Comparison of ENCODE assay signal across 22 cellular contexts in genomic region chr17:49610883-49611584, GRCh38. TPM values are rescaled to one million over a fixed set of nuclear protein-coding genes. Genes with fewer than 3 reads are reported as not detected.
DNase-seq lines count a peak whose midpoint lies in the region; ATAC-seq, FAIRE-seq and TF ChIP-seq lines count a peak whose summit lies in the region.
"Had no signal": no experiment of that assay in that cellular context is flagged by ENCODE, and none has a peak within 500 bp of the region (broad histone marks: within the 10 kb centered on the region; RNA-seq: fewer than 3 reads in every experiment).

No MANE protein-coding gene starts in this region.

- H3K4me1 Mint-ChIP-seq in CD14-positive monocyte = peaks cover 18% of the 10 kb centered on the region

- no peak overlapping the region for H3K27ac ChIP-seq in K562 (ENCODE audit: extremely low read depth, low read depth, low read length)
- H3K27ac ChIP-seq in liver (ENCODE audit: low read depth in 1 of 2, low read length in 2 of 2) = no peak overlapping the region
- H3K27ac ChIP-seq in gastrocnemius medialis = peak overlapping the region; percentile 3 to 58 (median 20)
- H3K27ac ChIP-seq: colonic mucosa, epithelial cell of prostate had no signal

- no peak overlapping the region for H3K4me3 Mint-ChIP-seq in CD14-positive monocyte
- H3K4me3 Mint-ChIP-seq: immature natural killer cell had no signal

- no peak overlapping the region for H2AFZ ChIP-seq in K562 (ENCODE audit: low read depth, low read length)

- DNase-seq in CD14-positive monocyte (ENCODE audit: low spot score) (no peak), K562 (ENCODE audit: extremely low read depth in 1 of 4, low spot score in 3 of 4) (no peak), gastrocnemius medialis (no peak), SKM-1 (lab: John Stamatoyannopoulos, UW; ENCODE audit: unreplicated experiment) (no peak), medulla oblongata (ENCODE audit: extremely low spot score) (no peak), GDM1 (lab: John Stamatoyannopoulos, UW) (no peak)
- DNase-seq: activated CD4-positive, alpha-beta T cell treated with anti-CD3 and anti-CD28 coated beads, Interleukin-2, amount 50 U/mL, for 4 hours; anterior cingulate cortex; Calu3; colonic mucosa; GOT3; immature natural killer cell; Kasumi-1; NCI-H1417 treated with DMSO at 0.1 percent for 48 hours had no signal

- H4K20me1 ChIP-seq in K562 (replicated peaks; ENCODE audit: control insufficient read depth, insufficient read depth, low read length) = no peaks in the 10 kb centered on the region

- TF ChIP-seq RAD21 in K562 (CRISPR knock-in tag; conservative IDR thresholded peaks at IDR 0.05 in 1 of 2, IDR thresholded peaks at IDR 0.05 in 1 of 2) (no peak), liver (IDR thresholded peaks at IDR 0.05) (peak; percentile 35 to 43)

- no peak for TF ChIP-seq EP300 in K562 (IDR thresholded peaks at IDR 0.05; ENCODE audit: low read length)

- H3K27me3 ChIP-seq in K562 (ENCODE audit: control insufficient read depth in 2 of 2, insufficient read depth in 2 of 2, low read length in 2 of 2) (no peaks in the 10 kb centered on the region), liver (ENCODE audit: control insufficient read depth in 4 of 4, insufficient read depth in 4 of 4, low read length in 3 of 4) (no peaks in the 10 kb centered on the region), gastrocnemius medialis (no peaks in the 10 kb centered on the region)
- H3K27me3 ChIP-seq: colonic mucosa had no signal

- CTCF ChIA-PET in K562 (lab: Yijun Ruan, JAX; ENCODE audit: low intra/inter-chr PET ratio) = no interaction called here

- H3K36me3 Mint-ChIP-seq in CD14-positive monocyte = peaks cover 60 to 88% of the 10 kb centered on the region in 2 donors

- H3K79me2 ChIP-seq in K562 (ENCODE audit: control insufficient read depth, insufficient read depth, low read length) = no peaks in the 10 kb centered on the region

- WGBS in K562 (ENCODE audit: insufficient coverage, low coverage, missing lambda C conversion rate) = 91% methylated on average over 5 of the region's 5 CpGs
- 31% methylated on average over 5 of the region's 5 CpGs for WGBS in liver

- no peaks in the 10 kb centered on the region for H3K4me1 ChIP-seq in K562 (replicated peaks in 1 of 2; ENCODE audit: control insufficient read depth in 2 of 2, insufficient read depth in 2 of 2, low read length in 2 of 2)
- peaks cover 6 to 29% (median 22%) of the 10 kb centered on the region in 4 donors for H3K4me1 ChIP-seq in liver (ENCODE audit: control insufficient read depth in 4 of 4, insufficient read depth in 4 of 4, low read length in 3 of 4)
- peaks cover 32 to 39% of the 10 kb centered on the region in 2 donors for H3K4me1 ChIP-seq in gastrocnemius medialis
- H3K4me1 ChIP-seq: colonic mucosa had no signal

- no peaks in the 10 kb centered on the region for H3K9me1 ChIP-seq in K562 (ENCODE audit: control insufficient read depth, insufficient read depth, low read length)

- intact Hi-C loops in CD14-positive monocyte (cut with micrococcal nuclease) = loop anchor here in 1 of 2 donors (10.0 kb wide), 1 partner anchor 84 kb away; no protein-coding TSS in a partner anchor
- intact Hi-C loops in K562 (cut with micrococcal nuclease) = no loop called here
- intact Hi-C loops in gastrocnemius medialis (cut with DNase I; ENCODE audit: low total_unique reads) = loop anchor here (5.0 kb wide), 1 partner anchor 34 kb away; the partner anchor contains the start of gene NXPH3

- peaks cover 74% of the 10 kb centered on the region for H3K36me3 ChIP-seq in K562 (ENCODE audit: control insufficient read depth, insufficient read depth, low read length)
- peaks cover 0 to 27% (median 23%) of the 10 kb centered on the region in 4 donors for H3K36me3 ChIP-seq in liver (ENCODE audit: control insufficient read depth in 4 of 4, insufficient read depth in 3 of 4, low read depth in 1 of 4, low read length in 3 of 4)
- peaks cover 0 to 53% of the 10 kb centered on the region in 2 donors for H3K36me3 ChIP-seq in gastrocnemius medialis
- H3K36me3 ChIP-seq: colonic mucosa had no signal

- no peaks in the 10 kb centered on the region for H3K9me3 Mint-ChIP-seq in CD14-positive monocyte
- H3K9me3 Mint-ChIP-seq: immature natural killer cell had no signal

- H3K27ac Mint-ChIP-seq in CD14-positive monocyte = peak overlapping the region; percentile 40 to 88 (median 70)

- in situ Hi-C loops in K562 (cut with MboI) (no loop called here), gastrocnemius medialis (cut with MboI; ENCODE audit: low sequenced_read_pairs in 4 of 4) (no loop called here)

- TF ChIP-seq CTCF in CD14-positive monocyte (IDR thresholded peaks at IDR 0.05) = no peak
- TF ChIP-seq CTCF in K562 (IDR thresholded peaks at IDR 0.05 in 2 of 3, conservative IDR thresholded peaks at IDR 0.05 in 1 of 3; ENCODE audit: insufficient read depth in 2 of 3, low read depth in 1 of 3, low read length in 3 of 3) = no peak
- TF ChIP-seq CTCF in liver (IDR thresholded peaks at IDR 0.05; ENCODE audit: low read depth, low read length, missing input control) = no peak
- no peak for TF ChIP-seq CTCF in gastrocnemius medialis (IDR thresholded peaks at IDR 0.05 in 4 of 5, conservative IDR thresholded peaks at IDR 0.05 in 1 of 5)

- H3K4me2 ChIP-seq in K562 (ENCODE audit: insufficient read depth, low read length) = no peak overlapping the region
- H3K4me2 ChIP-seq: smooth muscle cell had no signal

- ATAC-seq in K562 = no peak
- ATAC-seq in gastrocnemius medialis = no peak
- no peak for ATAC-seq in GM19023 (IDR thresholded peaks at IDR 0.05; ENCODE audit: unreplicated experiment)
- ATAC-seq: Panc1, SK-N-SH treated with all-trans-retinoic acid at 6 μM for 48 hours had no signal

- H3K9me3 ChIP-seq in K562 (replicated peaks; ENCODE audit: control insufficient read depth, insufficient read depth, low read depth, low read length) = no peaks in the 10 kb centered on the region
- no peaks in the 10 kb centered on the region for H3K9me3 ChIP-seq in liver (ENCODE audit: control insufficient read depth in 4 of 4, low read length in 3 of 4)
- no peaks in the 10 kb centered on the region for H3K9me3 ChIP-seq in gastrocnemius medialis
- H3K9me3 ChIP-seq: colonic mucosa had no signal

- peaks cover 0 to 2% (median 0%) of the 10 kb centered on the region in 3 donors for H3K27me3 Mint-ChIP-seq in CD14-positive monocyte (ENCODE audit: low read depth in 3 of 3)

- TF ChIP-seq POLR2A in K562 (conservative IDR thresholded peaks at IDR 0.05) (no peak), gastrocnemius medialis (IDR thresholded peaks at IDR 0.05) (no peak)

- no TSS peak for BruUV-seq in K562 (replicated peaks; lab: Mats Ljungman, UMichigan)

- no peak for FAIRE-seq in K562 (lab: Jason Lieb, UNC)
- FAIRE-seq: G401.6, GM12892 had no signal

- POLR2A ChIA-PET in K562 (lab: Yijun Ruan, JAX) = no interaction called here

- H3K4me3 ChIP-seq in K562 (no peak overlapping the region), liver (ENCODE audit: low read depth in 1 of 3, low read length in 3 of 3) (no peak overlapping the region), gastrocnemius medialis (no peak overlapping the region)
- H3K4me3 ChIP-seq: colonic mucosa, smooth muscle cell had no signal

- H3K9ac ChIP-seq in K562 (ENCODE audit: insufficient read depth in 1 of 2, low read depth in 2 of 2, low read length in 2 of 2) = no peak overlapping the region
- H3K9ac ChIP-seq in liver (ENCODE audit: low read depth in 1 of 2, low read length in 2 of 2) = no peak overlapping the region

TF ChIP-seq in K562, 482 proteins besides CTCF, POLR2A, EP300 and RAD21:
- TF ChIP-seq CEBPG (CRISPR knock-in tag; IDR thresholded peaks at IDR 0.05) = no peak
- peak; percentile 58 to 86 for TF ChIP-seq CEBPG (tag; conservative IDR thresholded peaks at IDR 0.05 in 1 of 2, IDR thresholded peaks at IDR 0.05 in 1 of 2)
- TF ChIP-seq CEBPB (tag; IDR thresholded peaks at IDR 0.05) = peak; percentile 74
- TF ChIP-seq TBL1XR1 (IDR thresholded peaks at IDR 0.05; ENCODE audit: low read length in 2 of 2) = no peak

TF ChIP-seq in liver, 16 proteins besides CTCF, POLR2A, EP300 and RAD21 (continues in another document):
- TF ChIP-seq HNF4A (conservative IDR thresholded peaks at IDR 0.05) (peak; percentile 41 to 52), GABPA (IDR thresholded peaks at IDR 0.05 in 1 of 2, conservative IDR thresholded peaks at IDR 0.05 in 1 of 2) (no peak)
- TF ChIP-seq, protein P1, sequence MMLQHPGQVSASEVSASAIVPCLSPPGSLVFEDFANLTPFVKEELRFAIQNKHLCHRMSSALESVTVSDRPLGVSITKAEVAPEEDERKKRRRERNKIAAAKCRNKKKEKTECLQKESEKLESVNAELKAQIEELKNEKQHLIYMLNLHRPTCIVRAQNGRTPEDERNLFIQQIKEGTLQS (IDR thresholded peaks at IDR 0.05) = no peak

RNA-seq across cellular contexts. Expression of gene NXPH3, which starts 35.4 kb away (rescaled TPM):
- polyA plus RNA-seq in CD14-positive monocyte (not detected), K562 (2011; rRNA removed) (0.06 and 0.14 TPM in 2 replicates), K562 (2014; fragmentation: Illumina TruSeq; extraction: Trizol) (0.17 and 0.18 TPM in 2 replicates), K562 (2014; fragmentation: Nextera tagmentation; extraction: Ambion mirVana) (not detected), K562 (2014; rRNA removed) (0.05 and 0.08 TPM in 2 replicates), liver (under 1 TPM in 1 of 2 donors, not detected in 1; 0.22 TPM)
- 0.32 and 0.37 TPM in 2 replicates for total RNA-seq in K562 (2011; cell fraction: chromatin; rRNA removed; ENCODE audit: low replicate concordance)
- total RNA-seq in K562 (2011; cell fraction: nucleolus; rRNA removed) = 0.53 and 0.67 TPM in 2 replicates
- total RNA-seq in K562 (2011; cell fraction: nucleoplasm; rRNA removed) = 0.23 and 0.37 TPM in 2 replicates
- total RNA-seq in K562 (2014; rRNA removed) (0.05 and 0.16 TPM in 2 replicates), K562 (2014; rRNA removed; fragmentation: Illumina TruSeq; extraction: Trizol) (0.07 and 0.10 TPM in 2 replicates), K562 (2015; rRNA removed; fragmentation: Illumina TruSeq; extraction: Trizol) (0.04 and 0.08 TPM in 2 replicates), K562 (2021) (0.13 and 0.27 TPM in 2 replicates), liver (under 1 TPM in 1 of 2 donors, not detected in 1; 0.17 TPM), gastrocnemius medialis (1 to 10 TPM; 1.3 to 3.0 (median 1.7) TPM)
- 0.15 and 0.42 TPM in 2 replicates for polyA plus RNA-seq in K562 (2011; cell fraction: cytosol; rRNA removed)
- 0.07 and 0.20 TPM in 2 replicates for polyA plus RNA-seq in K562 (2011; cell fraction: nucleus; rRNA removed)
- 0.09 and 0.12 TPM in 2 replicates for polyA plus RNA-seq in K562 (2012)
- polyA minus RNA-seq in K562 (2011; rRNA and poly(A)+ RNA removed) = 0.27 and 0.32 TPM in 2 replicates
- polyA minus RNA-seq in K562 (2011; cell fraction: cytosol; rRNA and poly(A)+ RNA removed) = not detected in 2 replicates
- 0.27 and 0.33 TPM in 2 replicates for polyA minus RNA-seq in K562 (2011; cell fraction: nucleus; rRNA and poly(A)+ RNA removed)
- total RNA-seq: Calu3 had no signal
- polyA plus RNA-seq: immature natural killer cell had no signal

Comparison
In these comparisons a context has a peak if more than half of its experiments do, and no peak if none do; other contexts are left out.
1. H3K27ac ChIP-seq: peak in gastrocnemius medialis (4 of 4); none in K562 (single experiment) and liver (0 of 2).